24 cellular contexts compared by ENCODE assay signal in genomic region chr10:78222096-78222790, GRCh38.
"Had no signal": no experiment of that assay in that cellular context is flagged by ENCODE, and none has a peak within 500 bp of the region (broad histone marks: within the 10 kb centered on the region; RNA-seq: fewer than 3 reads in every experiment).

No MANE protein-coding gene starts in this region.

- H3K36me3 ChIP-seq: esophagus muscularis mucosa, neutrophil, suprapubic skin had no signal

- H3K27ac ChIP-seq: body of pancreas, esophagus muscularis mucosa, hepatocyte, neutrophil, parathyroid adenoma, suprapubic skin had no signal

- H3K27ac Mint-ChIP-seq: activated CD8-positive, alpha-beta T cell treated with anti-CD3 and anti-CD28 coated beads, Interleukin-2, amount 10 ng/mL, durations not matched to agents 7 days and 5 days; activated naive CD8-positive, alpha-beta T cell; activated T-cell treated with anti-CD3 and anti-CD28 coated beads, Interleukin-2, amount 50 U/mL, for 72 hours; naive thymus-derived CD4-positive, alpha-beta T cell; WTC11 had no signal

- DNase-seq: activated CD4-positive, alpha-beta T cell treated with anti-CD3 and anti-CD28 coated beads for 4 hours; activated CD8-positive, alpha-beta memory T cell treated with anti-CD3 and anti-CD28 coated beads, Interleukin-2, amount 50 U/mL, for 4 hours; activated CD8-positive, alpha-beta T cell treated with anti-CD3 and anti-CD28 coated beads, Interleukin-2, amount 10 ng/mL, durations not matched to agents 7 days and 5 days; activated gamma-delta T cell; activated T-cell treated with anti-CD3 and anti-CD28 coated beads, Interleukin-2, amount 50 U/mL, for 72 hours; amniotic stem cell; body of pancreas; caudate nucleus; naive thymus-derived CD4-positive, alpha-beta T cell; retina; stimulated activated CD4-positive, alpha-beta T cell treated with anti-CD3 and anti-CD28 coated beads, Interleukin-2, amount 100 ng/mL, for 48 hours; stimulated activated naive CD4-positive, alpha-beta T cell treated with Interleukin-2 at 50 U/mL for 16 hours; trophoblast cell had no signal

- H3K4me3 Mint-ChIP-seq: activated CD8-positive, alpha-beta T cell treated with anti-CD3 and anti-CD28 coated beads, Interleukin-2, amount 10 ng/mL, durations not matched to agents 7 days and 5 days; activated naive CD8-positive, alpha-beta T cell; activated T-cell treated with anti-CD3 and anti-CD28 coated beads, Interleukin-2, amount 50 U/mL, for 72 hours; naive thymus-derived CD4-positive, alpha-beta T cell; WTC11 had no signal

- H3K9me3 ChIP-seq: body of pancreas, esophagus muscularis mucosa, neutrophil, suprapubic skin had no signal

- H3K36me3 Mint-ChIP-seq: activated naive CD8-positive, alpha-beta T cell; WTC11 had no signal

- H3K9ac ChIP-seq: parathyroid adenoma had no signal

- H3K4me3 ChIP-seq: body of pancreas, esophagus muscularis mucosa, hepatocyte, suprapubic skin had no signal

- FAIRE-seq: colon, keratinocyte, TTC549 had no signal

- H3K4me2 ChIP-seq: hepatocyte had no signal

- H3K27me3 ChIP-seq: body of pancreas, esophagus muscularis mucosa, hepatocyte had no signal

- ATAC-seq: activated CD8-positive, alpha-beta T cell treated with anti-CD3 and anti-CD28 coated beads, Interleukin-2, amount 10 ng/mL, durations not matched to agents 7 days and 5 days; activated T-cell treated with anti-CD3 and anti-CD28 coated beads, Interleukin-2, amount 50 U/mL, for 72 hours; body of pancreas; left lobe of liver; naive thymus-derived CD4-positive, alpha-beta T cell; WTC11 had no signal

- H3K79me2 ChIP-seq: hepatocyte, parathyroid adenoma had no signal

- H3K4me1 ChIP-seq: suprapubic skin had no signal

- H2AFZ ChIP-seq: hepatocyte had no signal
